In genomic region chr6:14559754-14560527, GRCh38 we compare ENCODE assay signal across 24 cellular contexts.
DNase-seq lines count a peak whose midpoint lies in the region; ATAC-seq and TF ChIP-seq lines count a peak whose summit lies in the region.
"Had no signal": no experiment of that assay in that cellular context is flagged by ENCODE, and none has a peak within 500 bp of the region (broad histone marks: within the 10 kb centered on the region; RNA-seq: fewer than 3 reads in every experiment).

No MANE protein-coding gene starts in this region.

- no peak for TF ChIP-seq EP300 in upper lobe of left lung (IDR thresholded peaks at IDR 0.05)

- H3K9me3 ChIP-seq in upper lobe of left lung: no peaks in the 10 kb centered on the region
- H3K9me3 ChIP-seq: psoas muscle, transverse colon had no signal

- H3K27me3 ChIP-seq in upper lobe of left lung: no peaks in the 10 kb centered on the region
- H3K27me3 ChIP-seq: heart right ventricle, transverse colon had no signal

- peak; percentile 2 for DNase-seq in HuH-7 (ENCODE audit: low spot score)
- peak; percentile 66 for DNase-seq in epithelial cell of esophagus (ENCODE audit: low read depth)
- DNase-seq in kidney tubule cell (ENCODE audit: low spot score): peak; percentile 96
- DNase-seq in skeletal muscle cell (ENCODE audit: low read depth): peak; percentile 31
- DNase-seq in COLO668 (lab: John Stamatoyannopoulos, UW; ENCODE audit: unreplicated experiment): no peak
- no peak for DNase-seq in upper lobe of left lung
- DNase-seq: activated CD4-positive, alpha-beta T cell treated with anti-CD3 and anti-CD28 coated beads for 1 hour; cerebellar nuclear complex; effector CD8-positive, alpha-beta T cell; heart right ventricle; immature natural killer cell; MM.1S; NCI-H1436; NCI-H2171; NCI-H526 treated with DMSO at 0.1 percent for 48 hours; nephron progenitor cell; psoas muscle; Right ventricle myocardium superior; stimulated activated CD4-positive, alpha-beta T cell treated with anti-CD3 and anti-CD28 coated beads, Interleukin-4, amount 100 ng/mL, for 24 hours; stimulated activated naive CD8-positive, alpha-beta T cell treated with anti-CD3 and anti-CD28 coated beads, Interleukin-15, amount 100 ng/mL, for 72 hours; SW 1271; transverse colon had no signal

- no peak for ATAC-seq in HG03108 (IDR thresholded peaks at IDR 0.05; ENCODE audit: unreplicated experiment)
- no peak for ATAC-seq in upper lobe of left lung (ENCODE audit: low FRiP score in 2 of 2)
- ATAC-seq in GM19463 (IDR thresholded peaks at IDR 0.05; ENCODE audit: unreplicated experiment): no peak
- ATAC-seq: heart right ventricle; psoas muscle; stimulated activated naive CD8-positive, alpha-beta T cell treated with anti-CD3 and anti-CD28 coated beads, Interleukin-15, amount 100 ng/mL, for 72 hours had no signal

- TF ChIP-seq CTCF in epithelial cell of esophagus (IDR thresholded peaks at IDR 0.05; ENCODE audit: insufficient read depth, low read depth, low read length, missing control alignments) (no peak), upper lobe of left lung (IDR thresholded peaks at IDR 0.05) (no peak)

- H3K4me3 ChIP-seq in epithelial cell of esophagus (ENCODE audit: low read length): no peak overlapping the region
- no peak overlapping the region for H3K4me3 ChIP-seq in skeletal muscle cell (ENCODE audit: low read depth, low read length)
- H3K4me3 ChIP-seq in upper lobe of left lung: no peak overlapping the region
- H3K4me3 ChIP-seq: heart right ventricle, psoas muscle, transverse colon had no signal

- 69 to 72% methylated on average over 3 of the region's 3 CpGs for WGBS in upper lobe of left lung, 2 donors

- H3K27ac ChIP-seq in upper lobe of left lung: no peak overlapping the region
- H3K27ac ChIP-seq: heart right ventricle, psoas muscle, transverse colon had no signal

- H3K4me1 ChIP-seq in upper lobe of left lung: no peaks in the 10 kb centered on the region
- H3K4me1 ChIP-seq: heart right ventricle, psoas muscle had no signal

- no peak for TF ChIP-seq POLR2A in upper lobe of left lung (IDR thresholded peaks at IDR 0.05)

- no peaks in the 10 kb centered on the region for H3K36me3 ChIP-seq in upper lobe of left lung
- H3K36me3 ChIP-seq: heart right ventricle, transverse colon had no signal

Comparison
In these comparisons a context has a peak if more than half of its experiments do, and no peak if none do; other contexts are left out.
1. DNase-seq: peak in HuH-7 (single experiment), epithelial cell of esophagus (single experiment), kidney tubule cell (single experiment) and skeletal muscle cell (single experiment); none in COLO668 (single experiment) and upper lobe of left lung (0 of 2).